Comparison of ENCODE assay signal across 12 cellular contexts in the genomic region with DNA sequence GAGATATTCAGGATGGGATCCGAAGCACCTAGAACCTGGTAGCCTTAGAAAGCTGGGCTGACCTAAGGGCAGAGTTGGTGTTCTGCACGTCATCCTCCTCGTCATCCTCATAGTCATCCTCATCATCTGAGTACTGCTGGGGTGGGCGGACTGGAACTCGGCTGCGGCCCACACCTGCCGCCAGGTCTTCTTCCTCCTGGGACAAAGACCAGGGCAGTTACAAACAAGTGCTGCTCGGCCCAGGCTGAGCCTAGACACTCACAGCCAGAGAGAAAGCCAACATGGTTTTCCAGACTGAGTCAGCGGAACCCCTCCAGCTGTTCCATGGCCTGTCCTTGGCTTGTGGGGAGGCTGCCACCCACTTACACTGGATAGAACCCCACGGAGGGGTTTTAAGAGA. TPM values are rescaled to one million over a fixed set of nuclear protein-coding genes. Genes with fewer than 3 reads are reported as not detected.
"Had no signal": no experiment of that assay in that cellular context is flagged by ENCODE, and none has a peak within 500 bp of the region (broad histone marks: within the 10 kb centered on the region; RNA-seq: fewer than 3 reads in every experiment).

No MANE protein-coding gene starts in this region.

- DNase-seq: activated B cell treated with CpG ODN at 0.5 μM for 24 hours; activated gamma-delta T cell treated with Interleukin-2 at 50 U/mL for 16 hours; activated T-cell treated with anti-CD3 and anti-CD28 coated beads, Interleukin-2, amount 50 U/mL, for 72 hours; colonic mucosa; small intestine; T-helper 2 cell; trophoblast cell had no signal

- H3K27me3 ChIP-seq: colonic mucosa, gastroesophageal sphincter had no signal

- H3K27ac ChIP-seq: colonic mucosa, gastroesophageal sphincter had no signal

- H3K4me3 ChIP-seq: colonic mucosa, gastroesophageal sphincter had no signal

- ATAC-seq: activated T-cell treated with anti-CD3 and anti-CD28 coated beads, Interleukin-2, amount 50 U/mL, for 72 hours; gastroesophageal sphincter; naive thymus-derived CD8-positive, alpha-beta T cell; stimulated activated memory B cell treated with anti-CD40 and anti-IgM and Interleukin-4, amounts not matched to agents 10 μg/mL and 1 μg/mL and 100 μg/mL, for 72 hours had no signal

- H3K9me3 ChIP-seq: colonic mucosa, gastroesophageal sphincter had no signal

RNA-seq across cellular contexts. Expression of a gene that starts 40.5 kb away (rescaled TPM):
- total RNA-seq: activated B cell treated with CpG ODN at 0.5 μM for 24 hours; naive thymus-derived CD8-positive, alpha-beta T cell; osteocyte had no signal
- polyA plus RNA-seq: naive thymus-derived CD8-positive, alpha-beta T cell had no signal

RNA-seq across cellular contexts. Expression of a gene that starts 49.5 kb away (rescaled TPM):
- total RNA-seq: activated B cell treated with CpG ODN at 0.5 μM for 24 hours, lung microvascular endothelial cell, osteocyte had no signal
